23 cellular contexts compared by ENCODE assay signal in the genomic region with DNA sequence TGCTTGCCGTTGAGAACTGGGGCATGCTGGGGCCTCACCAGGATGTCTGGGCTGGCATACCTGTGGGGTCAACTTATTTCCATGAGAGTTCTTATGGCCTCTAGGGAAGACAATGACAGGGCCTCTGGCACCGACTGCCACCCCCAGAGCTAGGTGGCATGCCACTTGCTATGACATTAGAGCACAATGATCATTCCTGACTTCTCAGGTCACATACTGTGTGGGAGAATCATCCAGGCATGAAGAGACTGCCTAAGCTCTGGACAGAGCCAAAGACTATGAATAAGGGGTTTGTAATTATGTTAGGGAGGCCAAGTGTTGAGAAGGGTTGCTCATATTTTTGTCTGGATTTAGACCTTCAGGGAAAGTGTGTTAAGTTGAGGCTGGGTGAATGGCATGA.
"Had no signal": no experiment of that assay in that cellular context is flagged by ENCODE, and none has a peak within 500 bp of the region (broad histone marks: within the 10 kb centered on the region; RNA-seq: fewer than 3 reads in every experiment).

No MANE protein-coding gene starts in this region.

- H3K4me3 ChIP-seq: colonic mucosa, left ventricle myocardium inferior, neural progenitor cell, right lobe of liver, testis, upper lobe of right lung had no signal

- H3K4me2 ChIP-seq: neural progenitor cell had no signal

- H3K27ac ChIP-seq: colonic mucosa, left ventricle myocardium inferior, neural progenitor cell, right lobe of liver, testis, upper lobe of right lung had no signal

- H3K27me3 ChIP-seq: colonic mucosa, neural progenitor cell, right lobe of liver, testis, upper lobe of right lung had no signal

- H3K9me3 Mint-ChIP-seq: activated CD4-positive, alpha-beta memory T cell treated with anti-CD3 and anti-CD28 coated beads, Interleukin-2, amount 10 ng/mL, durations not matched to agents 7 days and 5 days; activated naive CD8-positive, alpha-beta T cell treated with anti-CD3 and anti-CD28 coated beads for 36 hours; activated T-helper 17 cell treated with anti-CD3 and anti-CD28 coated beads, Interleukin-2, amount 50 U/mL, for 72 hours; central memory CD8-positive, alpha-beta T cell; neural progenitor cell had no signal

- H3K9ac ChIP-seq: neural progenitor cell had no signal

- H3K4me3 Mint-ChIP-seq: activated CD4-positive, alpha-beta memory T cell treated with anti-CD3 and anti-CD28 coated beads, Interleukin-2, amount 10 ng/mL, durations not matched to agents 7 days and 5 days; activated CD8-positive, alpha-beta memory T cell treated with anti-CD3 and anti-CD28 coated beads, Interleukin-2, amount 10 ng/mL, durations not matched to agents 7 days and 5 days; activated naive CD8-positive, alpha-beta T cell treated with anti-CD3 and anti-CD28 coated beads for 36 hours; activated T-helper 17 cell treated with anti-CD3 and anti-CD28 coated beads, Interleukin-2, amount 50 U/mL, for 72 hours; brain; central memory CD8-positive, alpha-beta T cell; naive B cell; neural progenitor cell had no signal

- ATAC-seq: activated CD8-positive, alpha-beta memory T cell treated with anti-CD3 and anti-CD28 coated beads, Interleukin-2, amount 10 ng/mL, durations not matched to agents 7 days and 5 days; activated T-helper 17 cell treated with anti-CD3 and anti-CD28 coated beads, Interleukin-2, amount 50 U/mL, for 72 hours; right lobe of liver; upper lobe of right lung had no signal

- DNase-seq: activated CD4-positive, alpha-beta memory T cell treated with anti-CD3 and anti-CD28 coated beads, Interleukin-2, amount 10 ng/mL, durations not matched to agents 7 days and 5 days; activated CD4-positive, alpha-beta T cell treated with anti-CD3 and anti-CD28 coated beads for 48 hours; activated CD4-positive, CD25-positive, alpha-beta regulatory T cell; activated CD8-positive, alpha-beta memory T cell treated with anti-CD3 and anti-CD28 coated beads, Interleukin-2, amount 10 ng/mL, durations not matched to agents 7 days and 5 days; activated naive CD4-positive, alpha-beta T cell; activated naive CD8-positive, alpha-beta T cell treated with anti-CD3 and anti-CD28 coated beads for 36 hours; amygdala; colonic mucosa; erythroblast; hypothalamus; left ventricle myocardium inferior; naive B cell; right lobe of liver; stimulated activated CD4-positive, alpha-beta T cell treated with anti-CD3 and anti-CD28 coated beads, Interleukin-15, amount 100 ng/mL, for 24 hours; stimulated activated CD4-positive, alpha-beta T cell treated with anti-CD3 and anti-CD28 coated beads, Interleukin-2, amount 100 ng/mL, for 48 hours; T-helper 9 cell; testis; upper lobe of right lung had no signal

- H3K36me3 ChIP-seq: colonic mucosa, left ventricle myocardium inferior, neural progenitor cell, right lobe of liver, upper lobe of right lung had no signal

- H3K27ac Mint-ChIP-seq: activated CD4-positive, alpha-beta memory T cell treated with anti-CD3 and anti-CD28 coated beads, Interleukin-2, amount 10 ng/mL, durations not matched to agents 7 days and 5 days; activated CD8-positive, alpha-beta memory T cell treated with anti-CD3 and anti-CD28 coated beads, Interleukin-2, amount 10 ng/mL, durations not matched to agents 7 days and 5 days; activated naive CD8-positive, alpha-beta T cell treated with anti-CD3 and anti-CD28 coated beads for 36 hours; activated T-helper 17 cell treated with anti-CD3 and anti-CD28 coated beads, Interleukin-2, amount 50 U/mL, for 72 hours; brain; neural progenitor cell; progenitor cell of endocrine pancreas had no signal

- H3K9me3 ChIP-seq: colonic mucosa, left ventricle myocardium inferior, right lobe of liver, testis, upper lobe of right lung had no signal

- H3K36me3 Mint-ChIP-seq: activated CD8-positive, alpha-beta memory T cell treated with anti-CD3 and anti-CD28 coated beads, Interleukin-2, amount 10 ng/mL, durations not matched to agents 7 days and 5 days; activated naive CD8-positive, alpha-beta T cell treated with anti-CD3 and anti-CD28 coated beads for 36 hours; brain; naive B cell; neural progenitor cell had no signal

- H2AFZ ChIP-seq: neural progenitor cell had no signal

- H3K4me1 ChIP-seq: colonic mucosa, left ventricle myocardium inferior, right lobe of liver, testis, upper lobe of right lung had no signal

- H3K4me1 Mint-ChIP-seq: activated CD4-positive, alpha-beta memory T cell treated with anti-CD3 and anti-CD28 coated beads, Interleukin-2, amount 10 ng/mL, durations not matched to agents 7 days and 5 days; activated CD8-positive, alpha-beta memory T cell treated with anti-CD3 and anti-CD28 coated beads, Interleukin-2, amount 10 ng/mL, durations not matched to agents 7 days and 5 days; activated naive CD8-positive, alpha-beta T cell treated with anti-CD3 and anti-CD28 coated beads for 36 hours; activated T-helper 17 cell treated with anti-CD3 and anti-CD28 coated beads, Interleukin-2, amount 50 U/mL, for 72 hours; central memory CD8-positive, alpha-beta T cell; naive B cell had no signal
